In the genomic region with DNA sequence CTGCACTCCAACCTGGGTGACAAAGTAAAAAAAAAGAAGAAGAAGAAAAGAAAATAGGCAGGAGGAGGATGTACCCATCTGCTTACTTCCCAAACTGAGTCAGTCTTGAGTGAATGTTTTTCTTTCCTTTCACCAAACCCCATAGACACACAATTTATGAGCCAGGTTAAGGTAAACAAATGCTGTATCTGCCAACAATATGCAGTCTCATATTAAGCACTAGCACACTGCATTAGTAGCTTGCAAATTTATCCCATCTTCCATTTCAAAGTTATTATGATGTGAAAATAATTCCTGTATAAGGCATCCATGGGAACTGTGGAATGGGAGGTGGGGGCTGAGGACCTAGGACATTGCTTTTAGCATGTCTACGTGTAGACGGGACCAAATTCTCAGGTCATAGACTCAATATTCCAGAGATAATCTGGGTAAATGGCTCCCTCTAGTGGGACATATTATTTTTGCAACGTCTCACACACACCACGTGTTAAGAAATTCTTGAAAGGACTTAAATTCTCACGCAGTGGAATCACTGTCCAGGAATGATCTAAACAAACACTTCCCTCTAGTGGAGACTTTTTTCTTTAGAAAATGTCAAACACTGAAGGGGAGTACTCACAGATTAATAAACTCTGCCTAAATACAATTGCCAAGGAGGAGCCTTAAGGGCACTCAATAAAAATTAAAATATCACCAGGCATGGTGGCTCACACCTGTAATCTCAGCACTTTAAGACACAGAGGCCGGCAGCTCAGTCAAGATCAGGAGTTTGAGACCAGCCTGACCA, we compare ENCODE assay signal across 8 cellular contexts. TPM values are rescaled to one million over a fixed set of nuclear protein-coding genes. Genes with fewer than 3 reads are reported as not detected.
DNase-seq lines count a peak whose midpoint lies in the region; ATAC-seq and TF ChIP-seq lines count a peak whose summit lies in the region.
"Had no signal": no experiment of that assay in that cellular context is flagged by ENCODE, and none has a peak within 500 bp of the region (broad histone marks: within the 10 kb centered on the region; RNA-seq: fewer than 3 reads in every experiment).

No MANE protein-coding gene starts in this region.

- no peak overlapping the region for H4K8ac ChIP-seq in neuronal stem cell (ENCODE audit: low read depth, low read length)

- no CpG with 5 or more reads among the region's 6 CpGs for WGBS in neuronal stem cell (ENCODE audit: extremely low coverage in 2 of 2, insufficient read length in 2 of 2, insufficient replicate concordance in 1 of 2), 2 donors

- no peaks in the 10 kb centered on the region for H3K4me1 ChIP-seq in neuronal stem cell (ENCODE audit: control insufficient read depth in 2 of 2, insufficient read depth in 1 of 2, low read depth in 1 of 2, low read length in 2 of 2)

- peaks cover 23% of the 10 kb centered on the region for H3K9me3 Mint-ChIP-seq in activated CD4-positive, alpha-beta T cell treated with anti-CD3 and anti-CD28 coated beads, Interleukin-2, amount 10 ng/mL, durations not matched to agents 7 days and 5 days

- no peaks in the 10 kb centered on the region for H3K36me3 Mint-ChIP-seq in activated CD4-positive, alpha-beta T cell treated with anti-CD3 and anti-CD28 coated beads, Interleukin-2, amount 10 ng/mL, durations not matched to agents 7 days and 5 days (ENCODE audit: low read depth)

- H2BK12ac ChIP-seq in neuronal stem cell (ENCODE audit: low read length): no peak overlapping the region

- H3K27ac ChIP-seq in neuronal stem cell (replicated peaks; ENCODE audit: low read length): no peak overlapping the region

- H2BK15ac ChIP-seq in neuronal stem cell (ENCODE audit: low read length): no peak overlapping the region

- H3K23ac ChIP-seq in neuronal stem cell (ENCODE audit: low read depth, low read length, poor library complexity): no peak overlapping the region

- POLR2A ChIA-PET in activated CD4-positive, alpha-beta T cell treated with anti-CD3 and anti-CD28 coated beads, Interleukin-2, amount 10 ng/mL, durations not matched to agents 7 days and 5 days (lab: Charles Lee): no interaction called here

- H2BK120ac ChIP-seq in neuronal stem cell (ENCODE audit: low read depth, low read length): no peak overlapping the region

- H3K27ac Mint-ChIP-seq in activated CD4-positive, alpha-beta T cell treated with anti-CD3 and anti-CD28 coated beads, Interleukin-2, amount 10 ng/mL, durations not matched to agents 7 days and 5 days: no peak overlapping the region

- H3K4me3 Mint-ChIP-seq in activated CD4-positive, alpha-beta T cell treated with anti-CD3 and anti-CD28 coated beads, Interleukin-2, amount 10 ng/mL, durations not matched to agents 7 days and 5 days: no peak overlapping the region

- no peak overlapping the region for H4K91ac ChIP-seq in neuronal stem cell (ENCODE audit: low read depth, low read length, poor library complexity)

- H2AFZ ChIP-seq in neuronal stem cell (ENCODE audit: low read length): no peak overlapping the region

- H3K4ac ChIP-seq in neuronal stem cell (ENCODE audit: low read length): no peak overlapping the region

- no peaks in the 10 kb centered on the region for H3K27me3 ChIP-seq in neuronal stem cell (ENCODE audit: control insufficient read depth in 3 of 3, insufficient read depth in 3 of 3, low read depth in 1 of 3, low read length in 3 of 3)

- no peak overlapping the region for H3K14ac ChIP-seq in neuronal stem cell (ENCODE audit: low read length)

- no peak overlapping the region for H3K4me2 ChIP-seq in neuronal stem cell (ENCODE audit: insufficient read depth, low read length, poor library complexity, severe bottlenecking)

- TF ChIP-seq CTCF in fibroblast of the aortic adventitia (IDR thresholded peaks at IDR 0.05; ENCODE audit: insufficient read depth, low read length): peak; percentile 69

- H3K4me3 ChIP-seq in fibroblast of the aortic adventitia (ENCODE audit: low read depth, low read length): no peak overlapping the region
- no peak overlapping the region for H3K4me3 ChIP-seq in neuronal stem cell (ENCODE audit: low read length in 2 of 2)

- H3K36me3 ChIP-seq in neuronal stem cell (replicated peaks in 1 of 2; ENCODE audit: control insufficient read depth in 2 of 2, insufficient read depth in 2 of 2, low read length in 2 of 2): no peaks in the 10 kb centered on the region

- H3K79me1 ChIP-seq in neuronal stem cell (ENCODE audit: low read depth, low read length): no peaks in the 10 kb centered on the region

- no peak overlapping the region for H3K18ac ChIP-seq in neuronal stem cell (ENCODE audit: low read length)

- DNase-seq in GM03348 (ENCODE audit: low spot score) (peak; percentile 86), NCI-H524 (lab: John Stamatoyannopoulos, UW) (peak; percentile 81 to 95), fibroblast of the aortic adventitia (ENCODE audit: low read depth) (peak; percentile 96), neuronal stem cell (ENCODE audit: low spot score) (peak; percentile 92)
- peak; percentile 73 for DNase-seq in activated CD4-positive, alpha-beta T cell treated with anti-CD3 and anti-CD28 coated beads, Interleukin-2, amount 10 ng/mL, durations not matched to agents 7 days and 5 days

- CTCF ChIA-PET in activated CD4-positive, alpha-beta T cell treated with anti-CD3 and anti-CD28 coated beads, Interleukin-2, amount 10 ng/mL, durations not matched to agents 7 days and 5 days (lab: Charles Lee): interaction anchor here (0.8 to 1.1 kb wide), 3 partner anchors 8 to 425 kb away, joined by 3 to 4 read pairs (median 3); no protein-coding TSS in a partner anchor

- peaks cover 0 to 12% of the 10 kb centered on the region in 2 donors for H3K9me3 ChIP-seq in neuronal stem cell (replicated peaks in 1 of 2; ENCODE audit: control insufficient read depth in 2 of 2, insufficient read depth in 1 of 2, low read depth in 1 of 2, low read length in 2 of 2)

- peak; percentile 87 for ATAC-seq in GM21390 (IDR thresholded peaks at IDR 0.05; ENCODE audit: unreplicated experiment)
- peak; percentile 69 for ATAC-seq in HG03565 (IDR thresholded peaks at IDR 0.05; ENCODE audit: unreplicated experiment)

- H3K27me3 Mint-ChIP-seq in activated CD4-positive, alpha-beta T cell treated with anti-CD3 and anti-CD28 coated beads, Interleukin-2, amount 10 ng/mL, durations not matched to agents 7 days and 5 days: peaks cover 31% of the 10 kb centered on the region

- H3K4me1 Mint-ChIP-seq in activated CD4-positive, alpha-beta T cell treated with anti-CD3 and anti-CD28 coated beads, Interleukin-2, amount 10 ng/mL, durations not matched to agents 7 days and 5 days: peaks cover 2% of the 10 kb centered on the region

- no peak overlapping the region for H2BK5ac ChIP-seq in neuronal stem cell (ENCODE audit: low read length)

- no peak overlapping the region for H2AK5ac ChIP-seq in neuronal stem cell (ENCODE audit: low read depth, low read length)

- H3K9ac ChIP-seq in neuronal stem cell (ENCODE audit: low read depth, low read length, poor library complexity): no peak overlapping the region

RNA-seq across cellular contexts. Expression of a gene that starts 17.1 kb away (rescaled TPM):
- total RNA-seq in activated CD4-positive, alpha-beta T cell treated with anti-CD3 and anti-CD28 coated beads, Interleukin-2, amount 10 ng/mL, durations not matched to agents 7 days and 5 days: not detected
- not detected in 2 replicates for total RNA-seq in fibroblast of the aortic adventitia (ENCODE audit: low replicate concordance)
- polyA plus RNA-seq in neuronal stem cell (2013, experiment 1 of 2): not detected
- polyA plus RNA-seq in neuronal stem cell (2013, experiment 2 of 2): not detected
- total RNA-seq: mononuclear cell had no signal

RNA-seq across cellular contexts. Expression of a gene that starts 47.3 kb away (rescaled TPM):
- not detected for total RNA-seq in activated CD4-positive, alpha-beta T cell treated with anti-CD3 and anti-CD28 coated beads, Interleukin-2, amount 10 ng/mL, durations not matched to agents 7 days and 5 days
- not detected in 2 replicates for total RNA-seq in fibroblast of the aortic adventitia (ENCODE audit: low replicate concordance)
- not detected for polyA plus RNA-seq in neuronal stem cell (2013, experiment 1 of 2)
- polyA plus RNA-seq in neuronal stem cell (2013, experiment 2 of 2): not detected
- total RNA-seq: mononuclear cell had no signal
